Comparison of ENCODE assay signal across 1 cellular context in genomic region chr18:59667488-59667887, GRCh38.
TF ChIP-seq lines count a peak whose summit lies in the region.

No MANE protein-coding gene starts in this region.

TF ChIP-seq in IMR-90, 13 proteins besides CTCF, POLR2A, EP300 and RAD21:
- TF ChIP-seq NFE2L2 (IDR thresholded peaks at IDR 0.05; ENCODE audit: low read depth, low read length) = no peak
- TF ChIP-seq RCOR1 (IDR thresholded peaks at IDR 0.05; ENCODE audit: insufficient replicate concordance, low read length) = no peak
- TF ChIP-seq RFX5 (IDR thresholded peaks at IDR 0.05; ENCODE audit: low read depth, low read length) = no peak
- TF ChIP-seq CHD1 (IDR thresholded peaks at IDR 0.05; ENCODE audit: low read depth, low read length) = no peak
- TF ChIP-seq MXI1 (IDR thresholded peaks at IDR 0.05; ENCODE audit: borderline replicate concordance, low read depth, low read length) = no peak
- TF ChIP-seq MAFK (IDR thresholded peaks at IDR 0.05; ENCODE audit: low read depth, low read length) = no peak
- no peak for TF ChIP-seq MAZ (IDR thresholded peaks at IDR 0.05; ENCODE audit: borderline replicate concordance, low read depth, low read length)
- TF ChIP-seq, protein P1, sequence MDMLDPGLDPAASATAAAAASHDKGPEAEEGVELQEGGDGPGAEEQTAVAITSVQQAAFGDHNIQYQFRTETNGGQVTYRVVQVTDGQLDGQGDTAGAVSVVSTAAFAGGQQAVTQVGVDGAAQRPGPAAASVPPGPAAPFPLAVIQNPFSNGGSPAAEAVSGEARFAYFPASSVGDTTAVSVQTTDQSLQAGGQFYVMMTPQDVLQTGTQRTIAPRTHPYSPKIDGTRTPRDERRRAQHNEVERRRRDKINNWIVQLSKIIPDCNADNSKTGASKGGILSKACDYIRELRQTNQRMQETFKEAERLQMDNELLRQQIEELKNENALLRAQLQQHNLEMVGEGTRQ (IDR thresholded peaks at IDR 0.05; ENCODE audit: low read depth, low read length) = no peak
- no peak for TF ChIP-seq CEBPB (IDR thresholded peaks at IDR 0.05; ENCODE audit: low read depth, low read length)
- TF ChIP-seq ELK1 (IDR thresholded peaks at IDR 0.05; ENCODE audit: borderline replicate concordance, low read depth, low read length) = no peak
- TF ChIP-seq SMC3 (IDR thresholded peaks at IDR 0.05; ENCODE audit: low read depth, low read length) = no peak
- no peak for TF ChIP-seq FOS (IDR thresholded peaks at IDR 0.05; ENCODE audit: low read depth, low read length)
- TF ChIP-seq BHLHE40 (IDR thresholded peaks at IDR 0.05; ENCODE audit: low read depth, low read length) = no peak
